14 cellular contexts compared by ENCODE assay signal in genomic region chr4:47271296-47271695, GRCh38.
"Had no signal": no experiment of that assay in that cellular context is flagged by ENCODE, and none has a peak within 500 bp of the region (broad histone marks: within the 10 kb centered on the region; RNA-seq: fewer than 3 reads in every experiment).

No MANE protein-coding gene starts in this region.

- DNase-seq: activated CD4-positive, alpha-beta T cell treated with anti-CD3 and anti-CD28 coated beads, Interleukin-2, amount 50 U/mL, for 4 hours; activated CD8-positive, alpha-beta memory T cell treated with anti-CD3 and anti-CD28 coated beads for 24 hours; activated CD8-positive, alpha-beta memory T cell treated with anti-CD3 and anti-CD28 coated beads, Interleukin-2, amount 50 U/mL, for 4 hours; activated naive CD4-positive, alpha-beta T cell; activated T-cell treated with anti-CD3 and anti-CD28 coated beads, Interleukin-2, amount 50 U/mL, for 4 hours; effector CD8-positive, alpha-beta T cell; erythroblast; foreskin fibroblast; left lung; naive B cell; occipital lobe; stimulated activated CD4-positive, alpha-beta T cell treated with anti-CD3 and anti-CD28 coated beads, Interleukin-15, amount 100 ng/mL, for 24 hours; stomach; transverse colon had no signal
